In genomic region chr19:10517361-10517759, GRCh38 we compare ENCODE assay signal across 8 cellular contexts. TPM values are rescaled to one million over a fixed set of nuclear protein-coding genes. Genes with fewer than 3 reads are reported as not detected.
DNase-seq lines count a peak whose midpoint lies in the region; ATAC-seq and TF ChIP-seq lines count a peak whose summit lies in the region.

TSS of gene S1PR5 (minus strand) at chr19:10517447. CDS start at chr19:10515011, 2,436 bp downstream.

- H3K4me1 Mint-ChIP-seq in activated T-helper 17 cell treated with anti-CD3 and anti-CD28 coated beads, Interleukin-2, amount 50 U/mL, for 72 hours = peaks cover 11% of the 10 kb centered on the region

- peak within 1 kb of the TSS; percentile 75 for H3K9ac ChIP-seq in HCT116 (ENCODE audit: low read length)

- DNase-seq in Ammon's horn (ENCODE audit: low spot score) (peak; percentile 93), HCT116 (ENCODE audit: low read depth, low spot score) (no peak), right cardiac atrium (peak; percentile 31 to 72 (median 64)), sigmoid colon (no peak)

- H3K9me3 ChIP-seq in HCT116 (ENCODE audit: control insufficient read depth in 1 of 2, insufficient read depth in 1 of 2, low read depth in 1 of 2, low read length in 2 of 2) (no peaks in the 10 kb centered on the region), right cardiac atrium (ENCODE audit: control insufficient read depth, low read length) (no peaks in the 10 kb centered on the region), sigmoid colon (no peaks in the 10 kb centered on the region)

- H3K79me2 ChIP-seq in HCT116 (ENCODE audit: insufficient read depth, low read length) = no peaks in the 10 kb centered on the region

- POLR2A ChIA-PET in HCT116 (lab: Charles Lee) = interaction anchor here (0.9 kb wide), 1 partner anchor 10 kb away, joined by 4 read pairs; no protein-coding TSS in a partner anchor

- BruUV-seq in HCT116 (replicated peaks; lab: Mats Ljungman, UMichigan) = no TSS peak

- peak within 1 kb of the TSS; percentile 60 for H3K4me3 Mint-ChIP-seq in activated T-helper 17 cell treated with anti-CD3 and anti-CD28 coated beads, Interleukin-2, amount 50 U/mL, for 72 hours

- no peaks in the 10 kb centered on the region for H4K20me1 ChIP-seq in HCT116 (ENCODE audit: insufficient read depth)

- intact Hi-C loops in HCT116 (cut with micrococcal nuclease) (no loop called here), right cardiac atrium (cut with DNase I) (no loop called here), sigmoid colon (cut with DNase I) (loop anchor here (2.0 kb wide), 1 partner anchor 19 kb away; no protein-coding TSS in a partner anchor)

- TF ChIP-seq POLR2A in HCT116 (IDR thresholded peaks at IDR 0.05; ENCODE audit: borderline replicate concordance, extremely low read depth, insufficient read depth, insufficient read length) (no peak), sigmoid colon (IDR thresholded peaks at IDR 0.05) (no peak)

- CTCF ChIA-PET in HCT116 (lab: Charles Lee) = interaction anchor here (0.6 to 1.1 kb wide), 4 partner anchors 9 to 49 kb away, joined by 3 read pairs; partner anchors contain the start of gene KRI1

- no peaks in the 10 kb centered on the region for H3K27me3 ChIP-seq in HCT116 (ENCODE audit: insufficient read depth, low read length)
- H3K27me3 ChIP-seq in right cardiac atrium (ENCODE audit: control insufficient read depth, insufficient read depth) = no peaks in the 10 kb centered on the region
- H3K27me3 ChIP-seq in sigmoid colon = peaks cover 51 to 82% (median 81%) of the 10 kb centered on the region in 3 donors

- H3K27me3 Mint-ChIP-seq in activated T-helper 17 cell treated with anti-CD3 and anti-CD28 coated beads, Interleukin-2, amount 50 U/mL, for 72 hours = peaks cover 48% of the 10 kb centered on the region

- RAD21 ChIA-PET in HCT116 (lab: Charles Lee; ENCODE audit: low non-redundant PET in 1 of 2, low total read pairs in 2 of 2, uncharacterized antibody in 2 of 2, unreplicated experiment in 2 of 2) = no interaction called here

- H3K4me1 ChIP-seq in HCT116 (ENCODE audit: control insufficient read depth in 1 of 2, insufficient read depth in 2 of 2, low read length in 2 of 2) = peaks cover 16 to 45% of the 10 kb centered on the region in 2 experiments; a peak in 3 of 4 replicates
- H3K4me1 ChIP-seq in right cardiac atrium (ENCODE audit: control insufficient read depth, insufficient read depth, low read length) = no peaks in the 10 kb centered on the region
- H3K4me1 ChIP-seq in sigmoid colon = peaks cover 0 to 35% (median 21%) of the 10 kb centered on the region in 4 donors

- TF ChIP-seq CTCF in HCT116 (IDR thresholded peaks at IDR 0.05 in 2 of 3, conservative IDR thresholded peaks at IDR 0.05 in 1 of 3; ENCODE audit: borderline replicate concordance in 1 of 3, insufficient read depth in 1 of 3, low read depth in 2 of 3, low read length in 2 of 3) (no peak), sigmoid colon (IDR thresholded peaks at IDR 0.05) (no peak)

- no peak for TF ChIP-seq RAD21 in HCT116 (IDR thresholded peaks at IDR 0.05; ENCODE audit: low read depth)

- no peaks in the 10 kb centered on the region for H3K9me3 Mint-ChIP-seq in activated T-helper 17 cell treated with anti-CD3 and anti-CD28 coated beads, Interleukin-2, amount 50 U/mL, for 72 hours

- under 1% methylated on average over 39 of the region's 39 CpGs for WGBS in right cardiac atrium
- WGBS in sigmoid colon, 2 donors = 1 to 3% methylated on average over 39 of the region's 39 CpGs

- H2AFZ ChIP-seq in HCT116 (ENCODE audit: low read depth, low read length, poor library complexity, severe bottlenecking) = peak within 1 kb of the TSS; percentile 87

- H3K36me3 Mint-ChIP-seq in activated T-helper 17 cell treated with anti-CD3 and anti-CD28 coated beads, Interleukin-2, amount 50 U/mL, for 72 hours (ENCODE audit: low read depth) = no peaks in the 10 kb centered on the region

- H3K36me3 ChIP-seq in HCT116 (ENCODE audit: control insufficient read depth in 1 of 2, insufficient read depth in 2 of 2, low read length in 2 of 2) (no peaks in the 10 kb centered on the region), sigmoid colon (no peaks in the 10 kb centered on the region)

- ATAC-seq in HCT116 (peak; percentile 85), right cardiac atrium (peak; percentile 50 to 56), HG02852 (IDR thresholded peaks at IDR 0.05; ENCODE audit: unreplicated experiment) (no peak), HG03432 (IDR thresholded peaks at IDR 0.05; ENCODE audit: unreplicated experiment) (no peak), HG03175 (IDR thresholded peaks at IDR 0.05; ENCODE audit: unreplicated experiment) (no peak)
- peak; percentile 26 for ATAC-seq in activated T-helper 17 cell treated with anti-CD3 and anti-CD28 coated beads, Interleukin-2, amount 50 U/mL, for 72 hours (replicated peaks)

- no peak for TF ChIP-seq EP300 in sigmoid colon (IDR thresholded peaks at IDR 0.05)

- peak within 1 kb of the TSS; percentile 100 for H3K4me2 ChIP-seq in HCT116 (ENCODE audit: low read length)

- H3K27ac Mint-ChIP-seq in activated T-helper 17 cell treated with anti-CD3 and anti-CD28 coated beads, Interleukin-2, amount 50 U/mL, for 72 hours = no peak within 1 kb of the TSS

- H3K4me3 ChIP-seq in HCT116 (replicated peaks in 1 of 2; ENCODE audit: low read depth in 1 of 2, low read length in 2 of 2) (peak within 1 kb of the TSS; percentile 64 to 82), right cardiac atrium (ENCODE audit: low read length) (peak within 1 kb of the TSS; percentile 30), sigmoid colon (peak within 1 kb of the TSS in 3 of 4 donors; percentile 1 to 36 (median 28))

- no peaks in the 10 kb centered on the region for H3K9me2 ChIP-seq in HCT116 (ENCODE audit: insufficient read depth)

- peak within 1 kb of the TSS; percentile 64; the same call in 1 of the 2 replicates for H3K27ac ChIP-seq in HCT116 (ENCODE audit: low read depth, low read length)
- no peak within 1 kb of the TSS for H3K27ac ChIP-seq in right cardiac atrium (ENCODE audit: low read length)
- H3K27ac ChIP-seq in sigmoid colon = no peak within 1 kb of the TSS

TF ChIP-seq in HCT116, 20 proteins besides CTCF, POLR2A, EP300 and RAD21:
- TF ChIP-seq POLR2AphosphoS5 (IDR thresholded peaks at IDR 0.05; ENCODE audit: low read depth, low read length) (peak; percentile 57), FOSL1 (IDR thresholded peaks at IDR 0.05; ENCODE audit: low read depth) (no peak), ELF1 (IDR thresholded peaks at IDR 0.05; ENCODE audit: borderline replicate concordance, low read depth) (no peak), JUND (IDR thresholded peaks at IDR 0.05) (no peak), EZH2phosphoT487 (IDR thresholded peaks at IDR 0.05; ENCODE audit: borderline replicate concordance) (no peak), SIN3A (IDR thresholded peaks at IDR 0.05; ENCODE audit: low read depth) (no peak), EZH2 (IDR thresholded peaks at IDR 0.05) (no peak), EGR1 (IDR thresholded peaks at IDR 0.05; ENCODE audit: low read depth) (peak; percentile 27; the same call in 1 of the 2 replicates), ZFX (IDR thresholded peaks at IDR 0.05) (no peak)
- TF ChIP-seq, protein P1, sequence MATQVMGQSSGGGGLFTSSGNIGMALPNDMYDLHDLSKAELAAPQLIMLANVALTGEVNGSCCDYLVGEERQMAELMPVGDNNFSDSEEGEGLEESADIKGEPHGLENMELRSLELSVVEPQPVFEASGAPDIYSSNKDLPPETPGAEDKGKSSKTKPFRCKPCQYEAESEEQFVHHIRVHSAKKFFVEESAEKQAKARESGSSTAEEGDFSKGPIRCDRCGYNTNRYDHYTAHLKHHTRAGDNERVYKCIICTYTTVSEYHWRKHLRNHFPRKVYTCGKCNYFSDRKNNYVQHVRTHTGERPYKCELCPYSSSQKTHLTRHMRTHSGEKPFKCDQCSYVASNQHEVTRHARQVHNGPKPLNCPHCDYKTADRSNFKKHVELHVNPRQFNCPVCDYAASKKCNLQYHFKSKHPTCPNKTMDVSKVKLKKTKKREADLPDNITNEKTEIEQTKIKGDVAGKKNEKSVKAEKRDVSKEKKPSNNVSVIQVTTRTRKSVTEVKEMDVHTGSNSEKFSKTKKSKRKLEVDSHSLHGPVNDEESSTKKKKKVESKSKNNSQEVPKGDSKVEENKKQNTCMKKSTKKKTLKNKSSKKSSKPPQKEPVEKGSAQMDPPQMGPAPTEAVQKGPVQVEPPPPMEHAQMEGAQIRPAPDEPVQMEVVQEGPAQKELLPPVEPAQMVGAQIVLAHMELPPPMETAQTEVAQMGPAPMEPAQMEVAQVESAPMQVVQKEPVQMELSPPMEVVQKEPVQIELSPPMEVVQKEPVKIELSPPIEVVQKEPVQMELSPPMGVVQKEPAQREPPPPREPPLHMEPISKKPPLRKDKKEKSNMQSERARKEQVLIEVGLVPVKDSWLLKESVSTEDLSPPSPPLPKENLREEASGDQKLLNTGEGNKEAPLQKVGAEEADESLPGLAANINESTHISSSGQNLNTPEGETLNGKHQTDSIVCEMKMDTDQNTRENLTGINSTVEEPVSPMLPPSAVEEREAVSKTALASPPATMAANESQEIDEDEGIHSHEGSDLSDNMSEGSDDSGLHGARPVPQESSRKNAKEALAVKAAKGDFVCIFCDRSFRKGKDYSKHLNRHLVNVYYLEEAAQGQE (IDR thresholded peaks at IDR 0.05; ENCODE audit: low read depth) = no peak

RNA-seq across cellular contexts. Expression of gene S1PR5, which starts in this region (rescaled TPM):
- total RNA-seq in HCT116 (2021; ENCODE audit: unreplicated experiment) = 4.4 TPM
- polyA plus RNA-seq in HCT116 (2012) = 2.4 and 2.7 TPM in 2 replicates
- total RNA-seq in activated T-helper 17 cell treated with anti-CD3 and anti-CD28 coated beads, Interleukin-2, amount 50 U/mL, for 72 hours = under 1 TPM in 1 of 2 donors, not detected in 1; 0.11 TPM
- under 1 TPM in 3 of 4 donors, not detected in 1; 0.15 to 0.31 (median 0.19) TPM for total RNA-seq in right cardiac atrium
- polyA plus RNA-seq in right cardiac atrium = 0.16 TPM
- total RNA-seq in sigmoid colon = not detected
- polyA plus RNA-seq in sigmoid colon = under 1 TPM in 1 of 3 donors, not detected in 2; 0.07 TPM

Comparison
In these comparisons a context has a peak if more than half of its experiments do, and no peak if none do; other contexts are left out.
1. Peak in ATAC-seq in activated T-helper 17 cell treated with anti-CD3 and anti-CD28 coated beads, Interleukin-2, amount 50 U/mL, for 72 hours; RNA of the gene not detected or under 1 TPM.
2. Peak in DNase-seq, ATAC-seq and H3K4me3 ChIP-seq in right cardiac atrium; RNA of the gene not detected or under 1 TPM.